ENCODE assay signal across 17 cellular contexts in the genomic region with DNA sequence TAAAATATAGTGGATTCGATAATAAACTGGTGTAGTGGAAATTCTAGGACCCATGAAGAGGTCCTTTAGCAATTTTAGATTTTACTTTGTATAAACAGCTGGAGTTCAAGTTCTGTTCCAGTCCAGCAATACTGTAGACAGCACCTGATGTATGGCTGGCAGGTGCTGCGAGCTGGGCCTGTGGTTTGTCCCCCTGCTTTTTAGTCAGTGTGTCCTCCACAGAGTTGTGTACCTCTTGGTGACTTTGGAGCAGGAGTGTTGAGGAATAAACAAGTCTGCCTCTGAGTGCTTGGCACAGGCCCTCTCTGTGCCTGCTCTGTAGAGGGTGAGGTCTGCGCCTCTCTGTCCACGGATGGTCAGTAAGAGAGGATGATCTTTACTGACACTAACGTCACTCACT. TPM values are rescaled to one million over a fixed set of nuclear protein-coding genes. Genes with fewer than 3 reads are reported as not detected.
DNase-seq lines count a peak whose midpoint lies in the region; ATAC-seq, FAIRE-seq and TF ChIP-seq lines count a peak whose summit lies in the region.
"Had no signal": no experiment of that assay in that cellular context is flagged by ENCODE, and none has a peak within 500 bp of the region (broad histone marks: within the 10 kb centered on the region; RNA-seq: fewer than 3 reads in every experiment).

No MANE protein-coding gene starts in this region.

- H3K4me1 ChIP-seq in HepG2 (ENCODE audit: insufficient read depth, low read length) = no peaks in the 10 kb centered on the region
- no peaks in the 10 kb centered on the region for H3K4me1 ChIP-seq in right lobe of liver
- peaks cover 10 to 32% (median 21%) of the 10 kb centered on the region in 4 donors for H3K4me1 ChIP-seq in esophagus muscularis mucosa

- in situ Hi-C loops in HepG2 (cut with HindIII; ENCODE audit: extremely low pct_ligation_motif_present, low pct_unique_long_range_greater_than_20kb) = no loop called here

- no peaks in the 10 kb centered on the region for H3K9me3 ChIP-seq in HepG2 (ENCODE audit: low read length)
- H3K9me3 ChIP-seq in right lobe of liver = no peaks in the 10 kb centered on the region
- H3K9me3 ChIP-seq in WERI-Rb-1 (ENCODE audit: severe bottlenecking) = no peaks in the 10 kb centered on the region
- no peaks in the 10 kb centered on the region for H3K9me3 ChIP-seq in esophagus muscularis mucosa
- H3K9me3 ChIP-seq: heart left ventricle, thyroid gland had no signal

- no peak for FAIRE-seq in HepG2 (lab: Jason Lieb, UNC)

- no peak for TF ChIP-seq RAD21 in HepG2 (CRISPR knock-in tag; IDR thresholded peaks at IDR 0.05)

- no peak overlapping the region for H3K9ac ChIP-seq in HepG2 (ENCODE audit: insufficient read depth, low read depth, low read length)

- POLR2A ChIA-PET in HepG2 (lab: Yijun Ruan, JAX) = interaction anchor here (2.0 kb wide), 1 partner anchor 14 kb away, joined by 7 read pairs; a partner anchor contains a TSS

- CTCF ChIA-PET in HepG2 (lab: Yijun Ruan, JAX; ENCODE audit: low intra/inter-chr PET ratio, low total read pairs) = no interaction called here

- no peak overlapping the region for H3K27ac ChIP-seq in HepG2 (ENCODE audit: extremely low read length, insufficient read depth, low read length)
- H3K27ac ChIP-seq in right lobe of liver = no peak overlapping the region
- peak overlapping the region; percentile 48; the same call in 1 of the 2 replicates for H3K27ac ChIP-seq in WERI-Rb-1
- no peak overlapping the region for H3K27ac ChIP-seq in esophagus muscularis mucosa (replicated peaks in 1 of 4)
- H3K27ac ChIP-seq: heart left ventricle, thyroid gland had no signal

- DNase-seq in HepG2 (ENCODE audit: low spot score) (no peak), right lobe of liver (no peak), WERI-Rb-1 (no peak), esophagus muscularis mucosa (ENCODE audit: extremely low spot score) (peak; percentile 26), NK-92 (lab: John Stamatoyannopoulos, UW; ENCODE audit: unreplicated experiment) (no peak)
- no peak for DNase-seq in activated effector memory CD4-positive, alpha-beta T cell treated with Interleukin-2 at 50 U/mL for 16 hours
- DNase-seq: cortex of kidney; GF-D8; heart left ventricle; KG1; NCI-H2029 treated with DMSO at 0.1 percent for 48 hours; Right ventricle myocardium superior; stimulated activated naive CD4-positive, alpha-beta T cell treated with Interleukin-2 at 50 U/mL for 16 hours; thyroid gland had no signal

- TF ChIP-seq CTCF in HepG2 (CRISPR knock-in tag; IDR thresholded peaks at IDR 0.05) = no peak
- TF ChIP-seq CTCF in right lobe of liver (IDR thresholded peaks at IDR 0.05) = no peak
- TF ChIP-seq CTCF in WERI-Rb-1 (IDR thresholded peaks at IDR 0.05; ENCODE audit: low read depth, low read length) = no peak
- no peak for TF ChIP-seq CTCF in esophagus muscularis mucosa (IDR thresholded peaks at IDR 0.05)

- peaks cover 61% of the 10 kb centered on the region for H3K79me2 ChIP-seq in HepG2 (ENCODE audit: insufficient read depth, low read length)

- BruUV-seq in HepG2 (replicated peaks; lab: Mats Ljungman, UMichigan) = no TSS peak

- H3K4me2 ChIP-seq in HepG2 (ENCODE audit: low read depth, low read length) = no peak overlapping the region

- TF ChIP-seq POLR2A in HepG2 (IDR thresholded peaks at IDR 0.05; ENCODE audit: insufficient read depth in 1 of 2, low read depth in 2 of 2, low read length in 2 of 2) = no peak
- TF ChIP-seq POLR2A in right lobe of liver (IDR thresholded peaks at IDR 0.05) = no peak
- no peak for TF ChIP-seq POLR2A in esophagus muscularis mucosa (IDR thresholded peaks at IDR 0.05; ENCODE audit: low read depth)

- no peak overlapping the region for H2AFZ ChIP-seq in HepG2 (ENCODE audit: low read length)

- no peak overlapping the region for H3K4me3 ChIP-seq in HepG2 (replicated peaks in 1 of 3; ENCODE audit: insufficient read depth in 1 of 3, low read depth in 2 of 3, low read length in 3 of 3)
- H3K4me3 ChIP-seq in right lobe of liver = no peak overlapping the region
- no peak overlapping the region for H3K4me3 ChIP-seq in WERI-Rb-1 (ENCODE audit: low read depth, low read length)
- H3K4me3 ChIP-seq in esophagus muscularis mucosa = no peak overlapping the region
- H3K4me3 ChIP-seq: heart left ventricle, thyroid gland had no signal

- H4K20me1 ChIP-seq in HepG2 (ENCODE audit: insufficient read depth, low read length) = peaks cover 24% of the 10 kb centered on the region

- intact Hi-C loops in HepG2 (cut with micrococcal nuclease; ENCODE audit: unreplicated experiment) (no loop called here), right lobe of liver (cut with DNase I) (no loop called here), esophagus muscularis mucosa (cut with DNase I) (no loop called here)

- TF ChIP-seq EP300 in HepG2 (IDR thresholded peaks at IDR 0.05; ENCODE audit: low read depth in 2 of 2, low read length in 2 of 2) = no peak
- no peak for TF ChIP-seq EP300 in HepG2 (CRISPR knock-in tag; IDR thresholded peaks at IDR 0.05; ENCODE audit: borderline replicate concordance)
- TF ChIP-seq EP300 in esophagus muscularis mucosa (IDR thresholded peaks at IDR 0.05) = no peak

- H3K27me3 ChIP-seq in HepG2 (ENCODE audit: control insufficient read depth in 1 of 2, insufficient read depth in 2 of 2, low read length in 2 of 2) (no peaks in the 10 kb centered on the region), right lobe of liver (no peaks in the 10 kb centered on the region), WERI-Rb-1 (ENCODE audit: insufficient read depth, low read depth, severe bottlenecking) (no peaks in the 10 kb centered on the region), esophagus muscularis mucosa (no peaks in the 10 kb centered on the region)
- H3K27me3 ChIP-seq: heart left ventricle, thyroid gland had no signal

- WGBS in HepG2 (ENCODE audit: low lambda C conversion rate) = 93% methylated on average over 5 of the region's 5 CpGs
- 100% methylated on average over 2 of the region's 5 CpGs for WGBS in right lobe of liver (ENCODE audit: insufficient coverage, low coverage, low lambda C conversion rate, missing lambda C conversion rate)
- 86% methylated on average over 5 of the region's 5 CpGs for WGBS in esophagus muscularis mucosa

- ATAC-seq in HepG2 (peak; percentile 44; the same call in 2 of the 3 replicates), right lobe of liver (no peak), GM21576 (IDR thresholded peaks at IDR 0.05; ENCODE audit: unreplicated experiment) (no peak), HG03097 (IDR thresholded peaks at IDR 0.05; ENCODE audit: low FRiP score, unreplicated experiment) (no peak)
- ATAC-seq: heart left ventricle, left lobe of liver had no signal

- H3K36me3 ChIP-seq in HepG2 (replicated peaks in 1 of 2; ENCODE audit: control insufficient read depth in 1 of 2, insufficient read depth in 2 of 2, low read length in 2 of 2) = peaks cover 31 to 77% of the 10 kb centered on the region in 2 experiments
- H3K36me3 ChIP-seq in right lobe of liver = peaks cover 0 to 32% (median 6%) of the 10 kb centered on the region in 4 donors
- peaks cover 49% of the 10 kb centered on the region for H3K36me3 ChIP-seq in WERI-Rb-1
- peaks cover 11 to 45% (median 35%) of the 10 kb centered on the region in 4 donors for H3K36me3 ChIP-seq in esophagus muscularis mucosa

RNA-seq across cellular contexts. Expression of a gene that starts 13.8 kb away (rescaled TPM):
- 28.0 and 40.5 TPM in 2 replicates for total RNA-seq in HepG2 (2016; rRNA removed; fragmentation: Illumina TruSeq; extraction: Trizol)
- total RNA-seq in HepG2 (2016; cell fraction: cytosol; rRNA removed; fragmentation: Illumina TruSeq; extraction: Trizol; ENCODE audit: low read depth) = 42.2 and 47.4 TPM in 2 replicates
- 26.0 and 32.7 TPM in 2 replicates for total RNA-seq in HepG2 (2016; cell fraction: insoluble cytoplasmic fraction; rRNA removed; fragmentation: Illumina TruSeq; extraction: Trizol)
- total RNA-seq in HepG2 (2016; cell fraction: membrane; rRNA removed; fragmentation: Illumina TruSeq; extraction: Trizol) = 41.8 and 44.6 TPM in 2 replicates
- total RNA-seq in HepG2 (2016; cell fraction: nucleus; rRNA removed; fragmentation: Illumina TruSeq; extraction: Trizol) = 52.2 and 59.0 TPM in 2 replicates
- polyA plus RNA-seq in HepG2 (2011; rRNA removed) = 72.7 and 79.2 TPM in 2 replicates
- 37.3 and 55.0 TPM in 2 replicates for polyA plus RNA-seq in HepG2 (2011; cell fraction: cytosol; rRNA removed)
- 168 and 204 TPM in 2 replicates for polyA plus RNA-seq in HepG2 (2011; cell fraction: nucleus; rRNA removed)
- polyA plus RNA-seq in HepG2 (2012) = 88.7 and 102 TPM in 2 replicates
- 6.6 and 6.7 TPM in 2 replicates for polyA plus RNA-seq in HepG2 (2016; cell fraction: cytosol; fragmentation: Illumina TruSeq; extraction: Trizol; ENCODE audit: low read depth)
- 48.8 and 56.0 TPM in 2 replicates for polyA plus RNA-seq in HepG2 (2016; cell fraction: insoluble cytoplasmic fraction; fragmentation: Illumina TruSeq; extraction: Trizol; ENCODE audit: low read depth)
- 27.8 and 29.3 TPM in 2 replicates for polyA plus RNA-seq in HepG2 (2016; cell fraction: membrane; fragmentation: Illumina TruSeq; extraction: Trizol; ENCODE audit: low read depth)
- 245 and 266 TPM in 2 replicates for polyA plus RNA-seq in HepG2 (2016; cell fraction: nucleus; fragmentation: Illumina TruSeq; extraction: Trizol; ENCODE audit: insufficient read depth, low read depth)
- 15.4 and 22.9 TPM in 2 replicates for polyA minus RNA-seq in HepG2 (2011; rRNA and poly(A)+ RNA removed; ENCODE audit: low replicate concordance)
- 18.4 and 26.0 TPM in 2 replicates for polyA minus RNA-seq in HepG2 (2011; cell fraction: cytosol; rRNA and poly(A)+ RNA removed)
- 99.9 and 121 TPM in 2 replicates for polyA minus RNA-seq in HepG2 (2011; cell fraction: nucleus; rRNA and poly(A)+ RNA removed)
- 10 to 100 TPM; 18.1 to 25.3 (median 22.2) TPM for total RNA-seq in right lobe of liver
- 10 to 100 TPM; 36.6 to 57.7 (median 43.5) TPM for total RNA-seq in esophagus muscularis mucosa

RNA-seq across cellular contexts. Expression of a gene that starts 27.7 kb away (rescaled TPM):
- total RNA-seq in HepG2 (2016; rRNA removed; fragmentation: Illumina TruSeq; extraction: Trizol) (0.60 and 4.1 TPM in 2 replicates), right lobe of liver (10 to 100 TPM in 5 of 6 experiments, 1 to 10 TPM in 1; 7.7 to 13.9 (median 10.1) TPM), esophagus muscularis mucosa (10 to 100 TPM; 29.0 to 59.0 (median 50.5) TPM)
- 3.0 and 3.1 TPM in 2 replicates for total RNA-seq in HepG2 (2016; cell fraction: cytosol; rRNA removed; fragmentation: Illumina TruSeq; extraction: Trizol; ENCODE audit: low read depth)
- 0.30 and 4.3 TPM in 2 replicates for total RNA-seq in HepG2 (2016; cell fraction: insoluble cytoplasmic fraction; rRNA removed; fragmentation: Illumina TruSeq; extraction: Trizol)
- 0.96 and 1.0 TPM in 2 replicates for total RNA-seq in HepG2 (2016; cell fraction: membrane; rRNA removed; fragmentation: Illumina TruSeq; extraction: Trizol)
- total RNA-seq in HepG2 (2016; cell fraction: nucleus; rRNA removed; fragmentation: Illumina TruSeq; extraction: Trizol) = 8.0 and 8.6 TPM in 2 replicates
- polyA plus RNA-seq in HepG2 (2011; rRNA removed) = 7.5 and 9.9 TPM in 2 replicates
- polyA plus RNA-seq in HepG2 (2011; cell fraction: cytosol; rRNA removed) = 1.3 and 1.9 TPM in 2 replicates
- 184 and 219 TPM in 2 replicates for polyA plus RNA-seq in HepG2 (2011; cell fraction: nucleus; rRNA removed)
- 16.9 and 23.0 TPM in 2 replicates for polyA plus RNA-seq in HepG2 (2012)
- polyA plus RNA-seq in HepG2 (2016; cell fraction: cytosol; fragmentation: Illumina TruSeq; extraction: Trizol; ENCODE audit: low read depth) = 0.41 and 0.51 TPM in 2 replicates
- 0.69 and 1.4 TPM in 2 replicates for polyA plus RNA-seq in HepG2 (2016; cell fraction: insoluble cytoplasmic fraction; fragmentation: Illumina TruSeq; extraction: Trizol; ENCODE audit: low read depth)
- polyA plus RNA-seq in HepG2 (2016; cell fraction: membrane; fragmentation: Illumina TruSeq; extraction: Trizol; ENCODE audit: low read depth) = 0.55 and 0.71 TPM in 2 replicates
- polyA plus RNA-seq in HepG2 (2016; cell fraction: nucleus; fragmentation: Illumina TruSeq; extraction: Trizol; ENCODE audit: insufficient read depth, low read depth) = 49.5 and 52.8 TPM in 2 replicates
- 8.5 and 18.0 TPM in 2 replicates for polyA minus RNA-seq in HepG2 (2011; rRNA and poly(A)+ RNA removed; ENCODE audit: low replicate concordance)
- 0.49 and 0.88 TPM in 2 replicates for polyA minus RNA-seq in HepG2 (2011; cell fraction: cytosol; rRNA and poly(A)+ RNA removed)
- 24.2 and 30.1 TPM in 2 replicates for polyA minus RNA-seq in HepG2 (2011; cell fraction: nucleus; rRNA and poly(A)+ RNA removed)
